15 cellular contexts compared by ENCODE assay signal in genomic region chrX:133994576-133994975, GRCh38.
"Had no signal": no experiment of that assay in that cellular context is flagged by ENCODE, and none has a peak within 500 bp of the region (broad histone marks: within the 10 kb centered on the region; RNA-seq: fewer than 3 reads in every experiment).

No MANE protein-coding gene starts in this region.

- H3K27ac ChIP-seq: cardiac muscle cell, parathyroid adenoma, transverse colon, vagina had no signal

- H3K36me3 ChIP-seq: cardiac muscle cell, transverse colon, vagina had no signal

- ATAC-seq: activated T-helper 17 cell treated with anti-CD3 and anti-CD28 coated beads, Interleukin-2, amount 50 U/mL, for 72 hours had no signal

- H3K4me1 ChIP-seq: parathyroid adenoma, transverse colon, vagina had no signal

- H3K4me3 ChIP-seq: cardiac muscle cell, lung, transverse colon, vagina had no signal

- H3K27me3 ChIP-seq: cardiac muscle cell, transverse colon, vagina had no signal

- DNase-seq: activated CD4-positive, alpha-beta T cell treated with anti-CD3 and anti-CD28 coated beads for 1 hour; activated CD4-positive, alpha-beta T cell treated with anti-CD3 and anti-CD28 coated beads, Interleukin-2, amount 50 U/mL, for 48 hours; activated naive CD4-positive, alpha-beta T cell treated with Interleukin-2 at 50 U/mL for 16 hours; naive B cell; retina; stimulated activated CD4-positive, alpha-beta T cell treated with anti-CD3 and anti-CD28 coated beads, Interleukin-15, amount 100 ng/mL, for 24 hours; stimulated activated CD4-positive, alpha-beta T cell treated with anti-CD3 and anti-CD28 coated beads, Interleukin-4, amount 100 ng/mL, for 1 hour; stimulated activated naive CD4-positive, alpha-beta T cell treated with Interleukin-2 at 50 U/mL for 16 hours; substantia nigra; transverse colon had no signal

- H3K9me3 ChIP-seq: transverse colon, vagina had no signal
